11 cellular contexts compared by ENCODE assay signal in genomic region chr1:155094622-155094948, GRCh38. TPM values are rescaled to one million over a fixed set of nuclear protein-coding genes. Genes with fewer than 3 reads are reported as not detected.
DNase-seq lines count a peak whose midpoint lies in the region; ATAC-seq, FAIRE-seq and TF ChIP-seq lines count a peak whose summit lies in the region.
"Had no signal": no experiment of that assay in that cellular context is flagged by ENCODE, and none has a peak within 500 bp of the region (broad histone marks: within the 10 kb centered on the region; RNA-seq: fewer than 3 reads in every experiment).

No MANE protein-coding gene starts in this region.

- no peaks in the 10 kb centered on the region for H3K36me3 Mint-ChIP-seq in activated CD4-positive, alpha-beta T cell treated with anti-CD3 and anti-CD28 coated beads for 36 hours (ENCODE audit: low read depth)
- no peaks in the 10 kb centered on the region for H3K36me3 Mint-ChIP-seq in type B pancreatic cell

- no peak for TF ChIP-seq CTCF in kidney (IDR thresholded peaks at IDR 0.05; ENCODE audit: borderline replicate concordance, extremely low read depth, insufficient read depth)
- no peak for TF ChIP-seq CTCF in type B pancreatic cell (conservative IDR thresholded peaks at IDR 0.05)

- H3K27ac ChIP-seq in kidney (ENCODE audit: low read depth in 2 of 2, low read length in 2 of 2): no peak overlapping the region
- H3K27ac ChIP-seq: testis had no signal

- H3K27me3 Mint-ChIP-seq in activated CD4-positive, alpha-beta T cell treated with anti-CD3 and anti-CD28 coated beads for 36 hours: peaks cover 6% of the 10 kb centered on the region
- H3K27me3 Mint-ChIP-seq in type B pancreatic cell: peaks cover 4% of the 10 kb centered on the region

- DNase-seq in activated CD4-positive, alpha-beta T cell treated with anti-CD3 and anti-CD28 coated beads for 36 hours: no peak
- DNase-seq in activated CD4-positive, alpha-beta T cell treated with anti-CD3 and anti-CD28 coated beads, Interleukin-2, amount 50 U/mL, for 48 hours: no peak
- DNase-seq in kidney: peak; percentile 1
- DNase-seq in type B pancreatic cell (ENCODE audit: extremely low spot score, unreplicated experiment): no peak
- DNase-seq in activated T-cell treated with anti-CD3 and anti-CD28 coated beads, Interleukin-2, amount 50 U/mL, for 48 hours: no peak
- DNase-seq: stimulated activated CD4-positive, alpha-beta T cell treated with anti-CD3 and anti-CD28 coated beads, Interleukin-4, amount 100 ng/mL, for 4 hours; testis had no signal

- no peak overlapping the region for H3K27ac Mint-ChIP-seq in activated CD4-positive, alpha-beta T cell treated with anti-CD3 and anti-CD28 coated beads for 36 hours
- peak overlapping the region; percentile 50 for H3K27ac Mint-ChIP-seq in type B pancreatic cell
- H3K27ac Mint-ChIP-seq: activated CD4-positive, alpha-beta T cell treated with anti-CD3 and anti-CD28 coated beads, Interleukin-2, amount 10 ng/mL, durations not matched to agents 24 days and 14 days had no signal

- H3K4me1 ChIP-seq in kidney (ENCODE audit: control insufficient read depth in 1 of 2, insufficient read depth in 1 of 2, low read depth in 1 of 2, low read length in 2 of 2): peaks cover 0 to 4% of the 10 kb centered on the region in 2 donors

- no peak overlapping the region for H3K4me3 ChIP-seq in kidney (ENCODE audit: low read length in 2 of 2)
- H3K4me3 ChIP-seq: testis had no signal

- no peaks in the 10 kb centered on the region for H3K9me3 Mint-ChIP-seq in activated CD4-positive, alpha-beta T cell treated with anti-CD3 and anti-CD28 coated beads for 36 hours (ENCODE audit: low read depth)
- no peaks in the 10 kb centered on the region for H3K9me3 Mint-ChIP-seq in type B pancreatic cell
- H3K9me3 Mint-ChIP-seq: activated CD4-positive, alpha-beta T cell treated with anti-CD3 and anti-CD28 coated beads, Interleukin-2, amount 10 ng/mL, durations not matched to agents 24 days and 14 days; activated T-helper 17 cell treated with anti-CD3 and anti-CD28 coated beads, Interleukin-2, amount 50 U/mL, for 72 hours had no signal

- FAIRE-seq in kidney (lab: Jason Lieb, UNC): no peak

- intact Hi-C loops in activated CD4-positive, alpha-beta T cell treated with anti-CD3 and anti-CD28 coated beads for 36 hours (cut with DNase I, micrococcal nuclease): loop anchor here in 1 of 2 experiments (5.0 kb wide), 1 partner anchor 33 kb away; the partner anchor contains the start of gene EFNA1
- intact Hi-C loops in kidney (cut with DNase I): loop anchor here (5.0 kb wide), 1 partner anchor 73 kb away; no protein-coding TSS in a partner anchor

- peak; percentile 42 for ATAC-seq in activated CD4-positive, alpha-beta T cell treated with anti-CD3 and anti-CD28 coated beads for 36 hours
- no peak for ATAC-seq in HG02938 (IDR thresholded peaks at IDR 0.05; ENCODE audit: unreplicated experiment)

- CTCF ChIA-PET in activated CD4-positive, alpha-beta T cell treated with anti-CD3 and anti-CD28 coated beads for 36 hours (lab: Charles Lee): interaction anchor here (0.7 to 2.4 kb wide), 4 partner anchors 23 to 78 kb away, joined by 3 to 20 read pairs (median 8); partner anchors contain the start of gene KRTCAP2

- H3K9me3 ChIP-seq in kidney (ENCODE audit: control insufficient read depth in 1 of 2, low read length in 2 of 2): no peaks in the 10 kb centered on the region
- H3K9me3 ChIP-seq: testis had no signal

- H3K4me3 Mint-ChIP-seq in activated CD4-positive, alpha-beta T cell treated with anti-CD3 and anti-CD28 coated beads for 36 hours: no peak overlapping the region
- no peak overlapping the region for H3K4me3 Mint-ChIP-seq in type B pancreatic cell
- H3K4me3 Mint-ChIP-seq: activated CD4-positive, alpha-beta T cell treated with anti-CD3 and anti-CD28 coated beads, Interleukin-2, amount 10 ng/mL, durations not matched to agents 24 days and 14 days; activated T-helper 17 cell treated with anti-CD3 and anti-CD28 coated beads, Interleukin-2, amount 50 U/mL, for 72 hours had no signal

- no peaks in the 10 kb centered on the region for H3K36me3 ChIP-seq in kidney (ENCODE audit: control insufficient read depth in 1 of 2, insufficient read depth in 2 of 2, low read length in 2 of 2)

- H3K4me1 Mint-ChIP-seq in activated CD4-positive, alpha-beta T cell treated with anti-CD3 and anti-CD28 coated beads for 36 hours: peaks cover 6% of the 10 kb centered on the region
- peaks cover 28% of the 10 kb centered on the region for H3K4me1 Mint-ChIP-seq in type B pancreatic cell (ENCODE audit: unreplicated experiment)
- H3K4me1 Mint-ChIP-seq: activated T-helper 17 cell treated with anti-CD3 and anti-CD28 coated beads, Interleukin-2, amount 50 U/mL, for 72 hours had no signal

- POLR2A ChIA-PET in activated CD4-positive, alpha-beta T cell treated with anti-CD3 and anti-CD28 coated beads for 36 hours (lab: Charles Lee): no interaction called here

- no peak overlapping the region for H3K9ac ChIP-seq in kidney (ENCODE audit: low read length in 2 of 2)

RNA-seq across cellular contexts. Expression of gene EFNA3, which starts 15.9 kb away (rescaled TPM):
- total RNA-seq in activated CD4-positive, alpha-beta T cell treated with anti-CD3 and anti-CD28 coated beads for 36 hours: 1 to 10 TPM; 5.1 to 6.9 TPM
- total RNA-seq in kidney (1.7 TPM), type B pancreatic cell (ENCODE audit: low replicate concordance) (3.4 and 4.7 TPM in 2 replicates)
- polyA plus RNA-seq in kidney (ENCODE audit: insufficient read depth, low read depth, low replicate concordance): 1.2 TPM

RNA-seq across cellular contexts. Expression of gene EFNA4, which starts 31.0 kb away (rescaled TPM):
- total RNA-seq in activated CD4-positive, alpha-beta T cell treated with anti-CD3 and anti-CD28 coated beads for 36 hours: 1 to 10 TPM; 6.3 to 6.5 TPM
- total RNA-seq in kidney (7.6 TPM), type B pancreatic cell (ENCODE audit: low replicate concordance) (21.2 and 22.1 TPM in 2 replicates)
- polyA plus RNA-seq in kidney (ENCODE audit: insufficient read depth, low read depth, low replicate concordance): 11.8 TPM

RNA-seq across cellular contexts. Expression of gene EFNA1, which starts 33.1 kb away (rescaled TPM):
- 1 to 10 TPM in 1 of 2 experiments, under 1 TPM in 1; 0.82 to 1.1 TPM for total RNA-seq in activated CD4-positive, alpha-beta T cell treated with anti-CD3 and anti-CD28 coated beads for 36 hours
- total RNA-seq in kidney: 133 TPM
- polyA plus RNA-seq in kidney (ENCODE audit: insufficient read depth, low read depth, low replicate concordance): 61.1 TPM
- total RNA-seq in type B pancreatic cell (ENCODE audit: low replicate concordance): 26.1 and 69.9 TPM in 2 replicates
- total RNA-seq: activated CD4-positive, alpha-beta T cell treated with anti-CD3 and anti-CD28 coated beads, Interleukin-2, amount 10 ng/mL, durations not matched to agents 24 days and 14 days; T-helper 1 cell treated with Interleukin-12 subunit alpha and Interleukin-12 subunit beta and Interleukin-4 antibody, amounts not matched to agents 30 ng/mL and 1 ng/mL, for 36 hours had no signal

RNA-seq across cellular contexts. Expression of gene SLC50A1, which starts 41.1 kb away (rescaled TPM):
- 10 to 100 TPM; 50.2 to 58.0 TPM for total RNA-seq in activated CD4-positive, alpha-beta T cell treated with anti-CD3 and anti-CD28 coated beads for 36 hours
- total RNA-seq in kidney: 34.8 TPM
- 61.8 TPM for polyA plus RNA-seq in kidney (ENCODE audit: insufficient read depth, low read depth, low replicate concordance)
- 27.8 and 43.0 TPM in 2 replicates for total RNA-seq in type B pancreatic cell (ENCODE audit: low replicate concordance)

RNA-seq across cellular contexts. Expression of gene ADAM15, which starts 43.5 kb away (rescaled TPM):
- total RNA-seq in activated CD4-positive, alpha-beta T cell treated with anti-CD3 and anti-CD28 coated beads for 36 hours: 10 to 100 TPM; 42.4 to 48.8 TPM
- total RNA-seq in kidney (152 TPM), type B pancreatic cell (ENCODE audit: low replicate concordance) (61.9 and 69.0 TPM in 2 replicates)
- polyA plus RNA-seq in kidney (ENCODE audit: insufficient read depth, low read depth, low replicate concordance): 68.4 TPM

Comparison
In these comparisons a context has a peak if more than half of its experiments do, and no peak if none do; other contexts are left out.
1. RNA of gene EFNA1, which starts 33.1 kb away (total RNA-seq): 133 TPM in kidney (single experiment) and 26.1 to 69.9 TPM in type B pancreatic cell; 0.82 to 1.1 TPM in activated CD4-positive, alpha-beta T cell treated with anti-CD3 and anti-CD28 coated beads for 36 hours; every median in the first group is over 10 times any median in the second.